In the genomic region with DNA sequence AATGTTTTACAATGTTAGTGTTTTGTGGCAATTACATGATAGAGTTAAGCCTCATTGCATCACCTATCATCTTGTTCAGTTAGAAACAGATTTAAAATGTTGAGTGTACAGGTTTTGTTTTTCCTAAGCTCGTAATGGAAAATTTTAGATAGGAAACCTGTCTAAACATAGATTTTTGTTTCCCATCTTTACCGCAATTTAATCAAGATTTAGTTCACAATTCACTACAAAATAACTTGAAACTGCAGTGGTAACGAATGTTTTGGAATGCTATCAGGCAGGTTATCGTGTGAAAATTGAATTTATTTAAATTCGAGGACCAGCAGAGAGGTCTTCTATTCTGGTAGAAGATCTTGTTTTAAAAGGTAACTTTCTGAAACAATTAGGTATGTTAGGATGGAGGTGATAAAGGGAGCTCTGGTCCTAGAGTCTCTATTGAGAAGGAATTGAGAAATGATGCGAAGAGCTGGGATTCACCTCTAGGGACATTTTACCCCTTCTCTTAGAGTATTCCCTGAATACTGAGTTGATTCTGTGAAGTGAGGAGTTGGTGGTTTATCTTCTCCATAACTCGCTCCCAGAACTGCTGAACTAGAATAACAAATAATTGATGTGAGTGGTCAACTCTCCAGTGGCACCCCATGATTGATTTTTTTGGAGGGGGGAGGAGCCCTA, we compare ENCODE assay signal across 10 cellular contexts. TPM values are rescaled to one million over a fixed set of nuclear protein-coding genes. Genes with fewer than 3 reads are reported as not detected.
DNase-seq lines count a peak whose midpoint lies in the region; ATAC-seq and TF ChIP-seq lines count a peak whose summit lies in the region.
"Had no signal": no experiment of that assay in that cellular context is flagged by ENCODE, and none has a peak within 500 bp of the region (broad histone marks: within the 10 kb centered on the region; RNA-seq: fewer than 3 reads in every experiment).

No MANE protein-coding gene starts in this region.

- peak overlapping the region; percentile 85 to 90 (median 89) for H3K4me3 Mint-ChIP-seq in brain

- no peaks in the 10 kb centered on the region for H3K36me3 Mint-ChIP-seq in brain

- TF ChIP-seq CTCF in KMS-11 (conservative IDR thresholded peaks at IDR 0.05; ENCODE audit: low read depth, low read length) (no peak), brain (conservative IDR thresholded peaks at IDR 0.05) (no peak), neural cell (IDR thresholded peaks at IDR 0.05; ENCODE audit: poor library complexity, severe bottlenecking) (no peak), foreskin fibroblast (IDR thresholded peaks at IDR 0.05; ENCODE audit: low read depth, low read length) (no peak), heart left ventricle (IDR thresholded peaks at IDR 0.05) (no peak)

- ATAC-seq in GM18909 (IDR thresholded peaks at IDR 0.05; ENCODE audit: poor library complexity, unreplicated experiment) (no peak), heart left ventricle (no peak)

- H3K4me1 Mint-ChIP-seq in brain, result peaks cover 34% of the 10 kb centered on the region

- no peak overlapping the region for H3K27ac ChIP-seq in KMS-11
- peak overlapping the region; percentile 56 for H3K27ac ChIP-seq in neural cell (ENCODE audit: low read length)
- no peak overlapping the region for H3K27ac ChIP-seq in heart left ventricle
- H3K27ac ChIP-seq: upper lobe of left lung had no signal

- H3F3A ChIP-seq in neural cell (ENCODE audit: insufficient read depth, low read length, poor library complexity, severe bottlenecking), result no peaks in the 10 kb centered on the region

- peak; percentile 32 for DNase-seq in NCI-H82 (lab: John Stamatoyannopoulos, UW)
- no peak for DNase-seq in NCI-H82 treated with DMSO at 0.1 percent for 48 hours (lab: John Stamatoyannopoulos, UW; ENCODE audit: unreplicated experiment)
- DNase-seq in foreskin fibroblast, result no peak
- DNase-seq in heart left ventricle, result no peak
- DNase-seq: T1000 had no signal

- no peak for TF ChIP-seq POLR2A in heart left ventricle (IDR thresholded peaks at IDR 0.05)

- H3K9ac ChIP-seq in KMS-11, result no peak overlapping the region
- peak overlapping the region; percentile 63 for H3K9ac ChIP-seq in neural cell (ENCODE audit: low read length)

- TF ChIP-seq EP300 in neural cell (conservative IDR thresholded peaks at IDR 0.05; ENCODE audit: poor library complexity, severe bottlenecking), result no peak

- H3K9me3 Mint-ChIP-seq in brain, result peaks cover 0 to 4% (median 0%) of the 10 kb centered on the region in 5 experiments

- no peaks in the 10 kb centered on the region for H3K9me2 ChIP-seq in neural cell (ENCODE audit: insufficient read depth, low read length)

- no peak overlapping the region for H3K4me3 ChIP-seq in KMS-11 (IDR thresholded peaks at IDR 0.05; ENCODE audit: insufficient read depth, low read depth, low read length)
- H3K4me3 ChIP-seq in neural cell (ENCODE audit: low read length), result peak overlapping the region; percentile 68
- no peak overlapping the region for H3K4me3 ChIP-seq in foreskin fibroblast (ENCODE audit: low read depth in 1 of 2, low read length in 2 of 2)
- peak overlapping the region in 5 of 12 donors; percentile 45 to 61 (median 57) for H3K4me3 ChIP-seq in heart left ventricle

- no peaks in the 10 kb centered on the region for H3K36me3 ChIP-seq in KMS-11 (ENCODE audit: insufficient read depth)
- H3K36me3 ChIP-seq in neural cell (ENCODE audit: insufficient read depth, low read length), result no peaks in the 10 kb centered on the region
- H3K36me3 ChIP-seq in heart left ventricle, result no peaks in the 10 kb centered on the region
- H3K36me3 ChIP-seq: upper lobe of left lung had no signal

- no peaks in the 10 kb centered on the region for H3K79me2 ChIP-seq in KMS-11 (ENCODE audit: insufficient read depth, low read depth)
- H3K79me2 ChIP-seq in neural cell (replicated peaks; ENCODE audit: insufficient read depth, low read length), result peaks cover 33% of the 10 kb centered on the region

- H3K9me3 ChIP-seq in neural cell (ENCODE audit: low read length) (no peaks in the 10 kb centered on the region), heart left ventricle (no peaks in the 10 kb centered on the region)
- H3K9me3 ChIP-seq: upper lobe of left lung had no signal

- no peak overlapping the region for H2AFZ ChIP-seq in KMS-11 (ENCODE audit: low read depth)
- peak overlapping the region; percentile 18 for H2AFZ ChIP-seq in neural cell (ENCODE audit: low read depth, low read length)

- H3K4me1 ChIP-seq in KMS-11 (ENCODE audit: low read depth, poor library complexity, severe bottlenecking), result peaks cover 6% of the 10 kb centered on the region
- peaks cover 0 to 12% (median 1%) of the 10 kb centered on the region in 12 donors for H3K4me1 ChIP-seq in heart left ventricle

- WGBS in heart left ventricle, 4 donors, result 78 to 84% (median 80%) methylated on average over 7 of the region's 7 CpGs

- no peak for TF ChIP-seq RAD21 in neural cell (conservative IDR thresholded peaks at IDR 0.05)

- H3K27ac Mint-ChIP-seq in brain, result peak overlapping the region in 4 of 5 experiments; percentile 59 to 92 (median 74)

- H3K4me2 ChIP-seq in KMS-11 (peak overlapping the region; percentile 52), neural cell (ENCODE audit: low read length) (peak overlapping the region; percentile 94)

- intact Hi-C loops in heart left ventricle (cut with DNase I), result loop anchor here in 4 of 10 donors (10.0 kb wide), 3 partner anchors 199 to 709 kb away; partner anchors contain the start of gene MANF (in 1 of the 4)

- H3K27me3 ChIP-seq in KMS-11 (ENCODE audit: insufficient read depth, low read depth) (peaks cover 9% of the 10 kb centered on the region; the same call in 1 of the 2 replicates), neural cell (ENCODE audit: insufficient read depth, low read depth, low read length) (peaks cover 6% of the 10 kb centered on the region), heart left ventricle (peaks cover 2 to 68% (median 35%) of the 10 kb centered on the region in 9 donors)

- H4K20me1 ChIP-seq in KMS-11 (ENCODE audit: insufficient read depth), result no peaks in the 10 kb centered on the region
- H4K20me1 ChIP-seq in neural cell (ENCODE audit: insufficient read depth), result no peaks in the 10 kb centered on the region

- H3K27me3 Mint-ChIP-seq in brain, result peaks cover 24% of the 10 kb centered on the region

TF ChIP-seq in neural cell, 6 proteins besides CTCF, POLR2A, EP300 and RAD21:
- TF ChIP-seq SMC3 (conservative IDR thresholded peaks at IDR 0.05; ENCODE audit: poor library complexity), result no peak
- TF ChIP-seq REST (IDR thresholded peaks at IDR 0.05; ENCODE audit: borderline replicate concordance), result no peak
- no peak for TF ChIP-seq TAF1 (IDR thresholded peaks at IDR 0.05; ENCODE audit: low read depth)
- no peak for TF ChIP-seq POLR2AphosphoS5 (IDR thresholded peaks at IDR 0.05)
- TF ChIP-seq EZH2 (IDR thresholded peaks at IDR 0.05; ENCODE audit: borderline replicate concordance, insufficient read depth, low read length, poor library complexity, severe bottlenecking), result no peak
- TF ChIP-seq MXI1 (conservative IDR thresholded peaks at IDR 0.05; ENCODE audit: poor library complexity, severe bottlenecking), result no peak

RNA-seq across cellular contexts. Expression of gene DOCK3, which starts 1.4 kb away (rescaled TPM):
- polyA plus RNA-seq in brain (ENCODE audit: insufficient read depth, low read depth, low replicate concordance) (8.0 TPM), neural cell (15.6 and 18.7 TPM in 2 replicates), heart left ventricle (1 to 10 TPM; 2.0 to 2.1 TPM)
- 43.6 and 49.9 TPM in 2 replicates for polyA minus RNA-seq in neural cell
- total RNA-seq in heart left ventricle, result 1 to 10 TPM; 2.9 to 6.7 (median 4.8) TPM

RNA-seq across cellular contexts. Expression of gene MAPKAPK3, which starts 59.2 kb away (rescaled TPM):
- polyA plus RNA-seq in brain (ENCODE audit: insufficient read depth, low read depth, low replicate concordance) (11.5 TPM), neural cell (4.3 and 6.6 TPM in 2 replicates), heart left ventricle (100 to 1,000 TPM; 226 to 247 TPM)
- 5.3 and 5.8 TPM in 2 replicates for polyA minus RNA-seq in neural cell
- total RNA-seq in heart left ventricle, result 100 to 1,000 TPM; 239 to 398 (median 316) TPM

Comparison
In these comparisons a context has a peak if more than half of its experiments do, and no peak if none do; other contexts are left out.
1. RNA of gene MAPKAPK3, which starts 59.2 kb away (polyA plus RNA-seq): 226 to 247 TPM in heart left ventricle; 11.5 TPM in brain (single experiment) and 4.3 to 6.6 TPM in neural cell; every median in the first group is over 10 times any median in the second.